Comparison of ENCODE assay signal across 16 cellular contexts in genomic region chr7:77735457-77735856, GRCh38. TPM values are rescaled to one million over a fixed set of nuclear protein-coding genes. Genes with fewer than 3 reads are reported as not detected.
DNase-seq lines count a peak whose midpoint lies in the region; ATAC-seq, FAIRE-seq and TF ChIP-seq lines count a peak whose summit lies in the region.
"Had no signal": no experiment of that assay in that cellular context is flagged by ENCODE, and none has a peak within 500 bp of the region (broad histone marks: within the 10 kb centered on the region; RNA-seq: fewer than 3 reads in every experiment).

No MANE protein-coding gene starts in this region.

- no peak for FAIRE-seq in A549 (lab: Jason Lieb, UNC)

- 82% methylated on average over 1 of the region's 1 CpG for WGBS in A549 (ENCODE audit: missing lambda C conversion rate)
- WGBS in liver: 21% methylated on average over 1 of the region's 1 CpG
- WGBS in esophagus squamous epithelium, 2 donors: 73 to 88% methylated on average over 1 of the region's 1 CpG

- peak overlapping the region; percentile 19 for H3K27ac Mint-ChIP-seq in CD8-positive, alpha-beta T cell
- H3K27ac Mint-ChIP-seq in central memory CD8-positive, alpha-beta T cell (ENCODE audit: low read depth): peak overlapping the region; percentile 40
- H3K27ac Mint-ChIP-seq: HFFc6 had no signal

- no peak overlapping the region for H3K4me3 Mint-ChIP-seq in CD8-positive, alpha-beta T cell
- no peak overlapping the region for H3K4me3 Mint-ChIP-seq in central memory CD8-positive, alpha-beta T cell
- H3K4me3 Mint-ChIP-seq: HFFc6 had no signal

- no peaks in the 10 kb centered on the region for H3K27me3 ChIP-seq in CD8-positive, alpha-beta T cell (ENCODE audit: insufficient read depth, low read length)
- H3K27me3 ChIP-seq in liver (ENCODE audit: control insufficient read depth in 4 of 4, insufficient read depth in 4 of 4, low read length in 3 of 4): no peaks in the 10 kb centered on the region
- no peaks in the 10 kb centered on the region for H3K27me3 ChIP-seq in esophagus squamous epithelium

- intact Hi-C loops in CD8-positive, alpha-beta T cell (cut with DNase I, micrococcal nuclease): no loop called here
- intact Hi-C loops in esophagus squamous epithelium (cut with DNase I): no loop called here

- H3K4me2 ChIP-seq in A549: peak overlapping the region; percentile 27; the same call in 2 of the 3 replicates
- H3K4me2 ChIP-seq: KMS-11 had no signal

- H3K4me3 ChIP-seq in A549: no peak overlapping the region
- H3K4me3 ChIP-seq in CD8-positive, alpha-beta T cell (ENCODE audit: low read depth, low read length): no peak overlapping the region
- H3K4me3 ChIP-seq in liver (ENCODE audit: low read depth in 1 of 3, low read length in 3 of 3): no peak overlapping the region
- H3K4me3 ChIP-seq in esophagus squamous epithelium: no peak overlapping the region

- ATAC-seq in A549 (no peak), HG02588 (IDR thresholded peaks at IDR 0.05; ENCODE audit: unreplicated experiment) (no peak), HG02610 (IDR thresholded peaks at IDR 0.05; ENCODE audit: unreplicated experiment) (no peak), HG02970 (IDR thresholded peaks at IDR 0.05; ENCODE audit: low FRiP score, unreplicated experiment) (no peak)
- ATAC-seq in CD8-positive, alpha-beta T cell: no peak
- ATAC-seq in central memory CD8-positive, alpha-beta T cell (replicated peaks; ENCODE audit: extremely low read depth, poor library complexity, severe bottlenecking): no peak

- no peak for TF ChIP-seq EP300 in A549 (IDR thresholded peaks at IDR 0.05)

- no peak overlapping the region for H3K27ac ChIP-seq in A549
- H3K27ac ChIP-seq in CD8-positive, alpha-beta T cell (ENCODE audit: low read depth, low read length): no peak overlapping the region
- H3K27ac ChIP-seq in liver (ENCODE audit: low read depth in 1 of 2, low read length in 2 of 2): peak overlapping the region in 1 of 2 donors; percentile 7
- H3K27ac ChIP-seq in esophagus squamous epithelium: no peak overlapping the region
- H3K27ac ChIP-seq: KMS-11 had no signal

- H3K9me3 Mint-ChIP-seq in CD8-positive, alpha-beta T cell: no peaks in the 10 kb centered on the region
- H3K9me3 Mint-ChIP-seq in central memory CD8-positive, alpha-beta T cell: no peaks in the 10 kb centered on the region
- H3K9me3 Mint-ChIP-seq: HFFc6 had no signal

- no peak for DNase-seq in A549 (ENCODE audit: low read depth in 1 of 2, low spot score in 1 of 2)
- DNase-seq in CD8-positive, alpha-beta T cell: no peak
- DNase-seq in central memory CD8-positive, alpha-beta T cell (ENCODE audit: low spot score in 2 of 2): no peak
- DNase-seq in esophagus squamous epithelium (lab: John Stamatoyannopoulos, UW): no peak
- DNase-seq: ACHN, DMS 273 treated with DMSO at 0.1 percent for 48 hours, HFFc6, NCI-H1417, NCI-H1930, NCI-H510A treated with DMSO at 0.1 percent for 48 hours, SIG-M5 had no signal

- peaks cover 41% of the 10 kb centered on the region for H3K4me1 Mint-ChIP-seq in CD8-positive, alpha-beta T cell (ENCODE audit: low read depth)
- peaks cover 21% of the 10 kb centered on the region for H3K4me1 Mint-ChIP-seq in central memory CD8-positive, alpha-beta T cell

- POLR2A ChIA-PET in A549 (lab: Yijun Ruan, JAX): no interaction called here
- POLR2A ChIA-PET in CD8-positive, alpha-beta T cell (lab: Charles Lee): no interaction called here

- H3K9ac ChIP-seq in liver (ENCODE audit: low read depth in 1 of 2, low read length in 2 of 2): no peak overlapping the region
- H3K9ac ChIP-seq: KMS-11 had no signal

- TF ChIP-seq POLR2A in A549 (IDR thresholded peaks at IDR 0.05; ENCODE audit: low read length) (no peak), esophagus squamous epithelium (IDR thresholded peaks at IDR 0.05) (no peak)

- H3K27me3 Mint-ChIP-seq in CD8-positive, alpha-beta T cell (ENCODE audit: low read depth): no peaks in the 10 kb centered on the region
- no peaks in the 10 kb centered on the region for H3K27me3 Mint-ChIP-seq in central memory CD8-positive, alpha-beta T cell

- CTCF ChIA-PET in A549 (lab: Yijun Ruan, JAX): no interaction called here
- CTCF ChIA-PET in CD8-positive, alpha-beta T cell (lab: Charles Lee): no interaction called here

- H3K36me3 Mint-ChIP-seq in CD8-positive, alpha-beta T cell: peaks cover 27% of the 10 kb centered on the region
- peaks cover 24% of the 10 kb centered on the region for H3K36me3 Mint-ChIP-seq in central memory CD8-positive, alpha-beta T cell (ENCODE audit: insufficient read depth)

- H3K4me1 ChIP-seq in A549: peaks cover 26% of the 10 kb centered on the region
- peaks cover 11% of the 10 kb centered on the region for H3K4me1 ChIP-seq in CD8-positive, alpha-beta T cell (ENCODE audit: insufficient read depth, low read length)
- peaks cover 4 to 12% (median 6%) of the 10 kb centered on the region in 4 donors for H3K4me1 ChIP-seq in liver (ENCODE audit: control insufficient read depth in 4 of 4, insufficient read depth in 4 of 4, low read length in 3 of 4)
- H3K4me1 ChIP-seq in esophagus squamous epithelium: peaks cover 0 to 27% (median 0%) of the 10 kb centered on the region in 3 donors

- no peak for TF ChIP-seq CTCF in A549 (IDR thresholded peaks at IDR 0.05)
- TF ChIP-seq CTCF in CD8-positive, alpha-beta T cell (IDR thresholded peaks at IDR 0.05): no peak
- TF ChIP-seq CTCF in liver (IDR thresholded peaks at IDR 0.05; ENCODE audit: low read depth, low read length, missing input control): no peak
- no peak for TF ChIP-seq CTCF in esophagus squamous epithelium (IDR thresholded peaks at IDR 0.05)

- no peak for TF ChIP-seq RAD21 in A549 (conservative IDR thresholded peaks at IDR 0.05 in 1 of 2, IDR thresholded peaks at IDR 0.05 in 1 of 2)
- no peak for TF ChIP-seq RAD21 in liver (IDR thresholded peaks at IDR 0.05)

- H3K9me3 ChIP-seq in A549: no peaks in the 10 kb centered on the region
- H3K9me3 ChIP-seq in CD8-positive, alpha-beta T cell (ENCODE audit: low read length): no peaks in the 10 kb centered on the region
- no peaks in the 10 kb centered on the region for H3K9me3 ChIP-seq in liver (ENCODE audit: control insufficient read depth in 4 of 4, low read length in 3 of 4)
- H3K9me3 ChIP-seq in esophagus squamous epithelium: no peaks in the 10 kb centered on the region

- H3K36me3 ChIP-seq in CD8-positive, alpha-beta T cell (ENCODE audit: insufficient read depth, low read length): no peaks in the 10 kb centered on the region
- H3K36me3 ChIP-seq in liver (ENCODE audit: control insufficient read depth in 4 of 4, insufficient read depth in 3 of 4, low read depth in 1 of 4, low read length in 3 of 4) (peaks cover 0 to 10% (median 1%) of the 10 kb centered on the region in 4 donors), esophagus squamous epithelium (peaks cover 0 to 23% (median 3%) of the 10 kb centered on the region in 3 donors)

TF ChIP-seq in A549, 52 proteins besides CTCF, POLR2A, EP300 and RAD21:
- no peak for TF ChIP-seq BHLHE40 (IDR thresholded peaks at IDR 0.05; ENCODE audit: low read depth, low read length)
- TF ChIP-seq CEBPB (IDR thresholded peaks at IDR 0.05): no peak

TF ChIP-seq in liver, 16 proteins besides CTCF, POLR2A, EP300 and RAD21:
- TF ChIP-seq REST (IDR thresholded peaks at IDR 0.05) (no peak), TAF1 (conservative IDR thresholded peaks at IDR 0.05) (no peak), NR2F2 (IDR thresholded peaks at IDR 0.05) (no peak), RXRA (IDR thresholded peaks at IDR 0.05) (no peak), HNF4A (conservative IDR thresholded peaks at IDR 0.05) (peak; percentile 40 to 46)

RNA-seq across cellular contexts. Expression of gene RSBN1L, which starts 39.2 kb away (rescaled TPM):
- 10.5 and 13.0 TPM in 2 replicates for polyA plus RNA-seq in A549 (2011; rRNA removed)
- polyA plus RNA-seq in A549 (2012; cell fraction: cytosol; rRNA removed): 2.5 and 2.9 TPM in 2 replicates
- 3.6 and 4.1 TPM in 2 replicates for polyA plus RNA-seq in A549 (2012; cell fraction: nucleus; rRNA removed)
- polyA plus RNA-seq in A549 (2017; fragmentation: RNase III; extraction: RNeasy Plus Mini Kit Qiagen cat#74134 plus additional on column Dnase treatment): 9.9 to 11.1 TPM (median 11.1 TPM) in 3 replicates
- 10.8 and 17.3 TPM in 2 replicates for polyA minus RNA-seq in A549 (2011; rRNA and poly(A)+ RNA removed)
- total RNA-seq in CD8-positive, alpha-beta T cell: 10 to 100 TPM in 1 of 2 experiments, 1 to 10 TPM in 1; 7.4 to 10.0 TPM
- 10 to 100 TPM; 11.6 to 23.4 TPM for total RNA-seq in liver
- 1 to 10 TPM; 3.3 to 4.1 TPM for polyA plus RNA-seq in liver
- 10 to 100 TPM; 10.8 to 22.9 (median 14.1) TPM for total RNA-seq in esophagus squamous epithelium
